14 cellular contexts compared by ENCODE assay signal in the genomic region with DNA sequence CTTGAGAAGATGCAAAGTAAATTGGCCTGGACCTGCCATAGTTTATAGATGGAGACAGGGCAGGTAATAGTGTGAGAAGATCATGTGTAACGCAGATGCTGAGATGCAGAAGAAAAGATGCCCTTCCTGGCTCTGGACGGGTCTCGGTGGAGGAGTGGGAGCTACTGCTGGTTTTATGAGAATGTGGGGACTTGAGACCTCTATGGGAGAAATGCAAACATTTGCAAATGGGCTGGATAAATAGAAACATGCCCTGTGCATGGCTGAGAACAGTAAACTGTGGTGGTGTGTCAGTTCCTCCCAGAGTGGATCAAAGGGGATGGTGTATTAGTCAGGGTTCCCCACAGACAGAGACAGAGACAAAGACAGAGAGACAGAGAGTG. TPM values are rescaled to one million over a fixed set of nuclear protein-coding genes. Genes with fewer than 3 reads are reported as not detected.
DNase-seq lines count a peak whose midpoint lies in the region; ATAC-seq and TF ChIP-seq lines count a peak whose summit lies in the region.
"Had no signal": no experiment of that assay in that cellular context is flagged by ENCODE, and none has a peak within 500 bp of the region (broad histone marks: within the 10 kb centered on the region; RNA-seq: fewer than 3 reads in every experiment).

No MANE protein-coding gene starts in this region.

- H3K4me3 Mint-ChIP-seq in activated naive CD8-positive, alpha-beta T cell: peak overlapping the region; percentile 78

- peak overlapping the region; percentile 90 for H3K27ac Mint-ChIP-seq in activated naive CD8-positive, alpha-beta T cell

- peak overlapping the region in 6 of 11 experiments; percentile 3 to 69 (median 60); a peak in 9 of 22 replicates for H3K9ac ChIP-seq in BLaER1 treated with 17β-estradiol and CSF1 and Interleukin-3, amounts not matched to agents 10 nM and 100 nM
- H3K9ac ChIP-seq: KMS-11 had no signal

- no peak for TF ChIP-seq CTCF in GM12865 (IDR thresholded peaks at IDR 0.05; ENCODE audit: insufficient read depth, low read depth, low read length, missing control alignments)
- TF ChIP-seq CTCF in hepatocyte (IDR thresholded peaks at IDR 0.05; ENCODE audit: poor library complexity): no peak

- peaks cover 28% of the 10 kb centered on the region for H3K36me3 Mint-ChIP-seq in activated naive CD8-positive, alpha-beta T cell

- no peaks in the 10 kb centered on the region for H3K27me3 Mint-ChIP-seq in activated naive CD8-positive, alpha-beta T cell

- H3K27me3 ChIP-seq in BLaER1 treated with 17β-estradiol and CSF1 and Interleukin-3, amounts not matched to agents 10 nM and 100 nM: peaks cover 0 to 38% (median 4%) of the 10 kb centered on the region in 11 experiments; a peak in 9 of 22 replicates
- H3K27me3 ChIP-seq in hepatocyte: no peaks in the 10 kb centered on the region

- peak overlapping the region in 6 of 10 experiments; percentile 15 to 42 (median 32); a peak in 8 of 20 replicates for H3K4me3 ChIP-seq in BLaER1 treated with 17β-estradiol and CSF1 and Interleukin-3, amounts not matched to agents 10 nM and 100 nM
- no peak overlapping the region for H3K4me3 ChIP-seq in GM12865 (ENCODE audit: low read depth, low read length)
- no peak overlapping the region for H3K4me3 ChIP-seq in hepatocyte

- H3K36me3 ChIP-seq in BLaER1 treated with 17β-estradiol and CSF1 and Interleukin-3, amounts not matched to agents 10 nM and 100 nM: no peaks in the 10 kb centered on the region; a peak in 1 of 22 replicates
- H3K36me3 ChIP-seq in hepatocyte (replicated peaks; ENCODE audit: insufficient read depth, low read depth): no peaks in the 10 kb centered on the region

- H3K4me2 ChIP-seq in BLaER1 treated with 17β-estradiol and CSF1 and Interleukin-3, amounts not matched to agents 10 nM and 100 nM: peak overlapping the region; percentile 72 to 98 (median 86)
- H3K4me2 ChIP-seq in hepatocyte: no peak overlapping the region
- H3K4me2 ChIP-seq: KMS-11 had no signal

- no peak overlapping the region for H2AFZ ChIP-seq in hepatocyte

- WGBS in hepatocyte (ENCODE audit: low lambda C conversion rate, missing lambda C conversion rate): 65% methylated on average over 3 of the region's 3 CpGs

- peaks cover 11 to 17% (median 15%) of the 10 kb centered on the region in 11 experiments; a peak in 21 of 22 replicates for H3K9me3 ChIP-seq in BLaER1 treated with 17β-estradiol and CSF1 and Interleukin-3, amounts not matched to agents 10 nM and 100 nM (replicated peaks in 1 of 11)
- no peaks in the 10 kb centered on the region for H3K9me3 ChIP-seq in hepatocyte (ENCODE audit: low read depth)

- peak; percentile 21 for ATAC-seq in HG03378 (IDR thresholded peaks at IDR 0.05; ENCODE audit: unreplicated experiment)
- ATAC-seq in HG03175 (IDR thresholded peaks at IDR 0.05; ENCODE audit: unreplicated experiment): no peak

- peak overlapping the region in 6 of 11 experiments; percentile 56 to 91 (median 75); a peak in 13 of 22 replicates for H3K27ac ChIP-seq in BLaER1 treated with 17β-estradiol and CSF1 and Interleukin-3, amounts not matched to agents 10 nM and 100 nM
- no peak overlapping the region for H3K27ac ChIP-seq in hepatocyte
- H3K27ac ChIP-seq: KMS-11 had no signal

- peak; percentile 68 for DNase-seq in GM12865 (ENCODE audit: low read depth)
- DNase-seq in SKM-1 treated with dmso at 0.1 percent for 144 hours (lab: John Stamatoyannopoulos, UW; ENCODE audit: unreplicated experiment): no peak
- no peak for DNase-seq in NCI-H128 (lab: John Stamatoyannopoulos, UW; ENCODE audit: unreplicated experiment)
- no peak for DNase-seq in hepatocyte (ENCODE audit: low spot score)
- DNase-seq: C1 segment of cervical spinal cord, retina, substantia nigra had no signal

- no peaks in the 10 kb centered on the region for H3K9me2 ChIP-seq in hepatocyte (replicated peaks; ENCODE audit: insufficient read depth)

- peaks cover 0 to 13% (median 0%) of the 10 kb centered on the region in 11 experiments; a peak in 8 of 22 replicates for H4K20me1 ChIP-seq in BLaER1 treated with 17β-estradiol and CSF1 and Interleukin-3, amounts not matched to agents 10 nM and 100 nM
- H4K20me1 ChIP-seq in hepatocyte (ENCODE audit: insufficient read depth, poor library complexity, severe bottlenecking): no peaks in the 10 kb centered on the region

- peaks cover 72% of the 10 kb centered on the region for H3K4me1 Mint-ChIP-seq in activated naive CD8-positive, alpha-beta T cell (ENCODE audit: low read depth)

- H3K4me1 ChIP-seq in BLaER1 treated with 17β-estradiol and CSF1 and Interleukin-3, amounts not matched to agents 10 nM and 100 nM: peaks cover 30 to 70% (median 55%) of the 10 kb centered on the region in 10 experiments
- no peaks in the 10 kb centered on the region for H3K4me1 ChIP-seq in hepatocyte (ENCODE audit: insufficient read depth)

- H3K9me3 Mint-ChIP-seq in activated naive CD8-positive, alpha-beta T cell (ENCODE audit: low read depth): no peaks in the 10 kb centered on the region

- H3K79me2 ChIP-seq in hepatocyte: no peaks in the 10 kb centered on the region

RNA-seq across cellular contexts. Expression of a gene that starts 21.9 kb away (rescaled TPM):
- total RNA-seq in hepatocyte: not detected in 2 replicates
- polyA plus RNA-seq in hepatocyte: not detected in 2 replicates
- total RNA-seq: dermis microvascular lymphatic vessel endothelial cell, H4 had no signal

RNA-seq across cellular contexts. Expression of a gene that starts 29.7 kb away (rescaled TPM):
- 1.4 and 1.7 TPM in 2 replicates for total RNA-seq in hepatocyte
- 1.4 and 1.5 TPM in 2 replicates for polyA plus RNA-seq in hepatocyte

RNA-seq across cellular contexts. Expression of a gene that starts 59.3 kb away (rescaled TPM):
- 57.4 and 84.2 TPM in 2 replicates for total RNA-seq in hepatocyte
- polyA plus RNA-seq in hepatocyte: 140 and 221 TPM in 2 replicates
- total RNA-seq: dermis microvascular lymphatic vessel endothelial cell, H4 had no signal

Comparison
In these comparisons a context has a peak if more than half of its experiments do, and no peak if none do; other contexts are left out.
1. H3K4me3 ChIP-seq: peak in BLaER1 treated with 17β-estradiol and CSF1 and Interleukin-3, amounts not matched to agents 10 nM and 100 nM (6 of 10); none in GM12865 (single experiment) and hepatocyte (single experiment).